ENCODE assay signal across 8 cellular contexts in genomic region chr4:173301518-173302201, GRCh38. TPM values are rescaled to one million over a fixed set of nuclear protein-coding genes. Genes with fewer than 3 reads are reported as not detected.
DNase-seq lines count a peak whose midpoint lies in the region; ATAC-seq, FAIRE-seq and TF ChIP-seq lines count a peak whose summit lies in the region.

No MANE protein-coding gene starts in this region.

- H3K36me3 ChIP-seq in PC-3 (ENCODE audit: low read depth, low read length) (peaks cover 6% of the 10 kb centered on the region; the same call in 1 of the 2 replicates), pancreas (peaks cover 0 to 7% (median 0%) of the 10 kb centered on the region in 3 donors)

- intact Hi-C loops in PC-3 (cut with micrococcal nuclease) = no loop called here
- intact Hi-C loops in pancreas (cut with DNase I) = no loop called here

- DNase-seq in activated CD4-positive, CD25-positive, alpha-beta regulatory T cell treated with anti-CD3 and anti-CD28 coated beads, Interleukin-2, amount 50 U/mL, for 72 hours = no peak
- DNase-seq in HCEC 1CT (peak; percentile 37), PC-3 (peak; percentile 52), erythroblast (lab: John Stamatoyannopoulos, UW) (peak; percentile 41 to 63), pancreas (no peak), NCI-H146 (lab: John Stamatoyannopoulos, UW) (no peak)
- no peak for DNase-seq in stimulated activated CD4-positive, alpha-beta T cell treated with anti-CD3 and anti-CD28 coated beads, Interleukin-15, amount 100 ng/mL, for 24 hours

- TF ChIP-seq CTCF in PC-3 (conservative IDR thresholded peaks at IDR 0.05; ENCODE audit: low read depth, low read length) (peak; percentile 78), pancreas (IDR thresholded peaks at IDR 0.05) (peak; percentile 30 to 71 (median 52))

- H3F3A ChIP-seq in PC-3 (ENCODE audit: low read length, unreplicated experiment) = no peaks in the 10 kb centered on the region

- H3K9ac ChIP-seq in PC-3 (ENCODE audit: low read length) = no peak overlapping the region

- H3K4me1 ChIP-seq in PC-3 (ENCODE audit: insufficient read depth, low read length) (peaks cover 4% of the 10 kb centered on the region; the same call in 1 of the 2 replicates), pancreas (peaks cover 0 to 5% (median 0%) of the 10 kb centered on the region in 3 donors)

- H3K79me2 ChIP-seq in PC-3 (ENCODE audit: low read length) = no peaks in the 10 kb centered on the region

- no TSS peak for BruUV-seq in PC-3 (replicated peaks; lab: Mats Ljungman, UMichigan)

- no peak for FAIRE-seq in pancreas (lab: Jason Lieb, UNC)

- no peak for TF ChIP-seq POLR2A in erythroblast (IDR thresholded peaks at IDR 0.05; ENCODE audit: low read length)

- no peaks in the 10 kb centered on the region for H3K27me3 ChIP-seq in PC-3 (ENCODE audit: low read length)
- no peaks in the 10 kb centered on the region for H3K27me3 ChIP-seq in pancreas

- H3K27ac ChIP-seq in PC-3 (ENCODE audit: low read length) = no peak overlapping the region
- no peak overlapping the region for H3K27ac ChIP-seq in pancreas

- no peaks in the 10 kb centered on the region for H3K9me3 ChIP-seq in PC-3 (ENCODE audit: low read length)
- no peaks in the 10 kb centered on the region for H3K9me3 ChIP-seq in pancreas

- no peaks in the 10 kb centered on the region for H4K20me1 ChIP-seq in PC-3 (ENCODE audit: low read length)

- POLR2A ChIA-PET in PC-3 (lab: Charles Lee; ENCODE audit: unreplicated experiment) = interaction anchor here (0.5 kb wide), 3 partner anchors 281 to 493 kb away, joined by 3 to 5 read pairs (median 4); no protein-coding TSS in a partner anchor

- ATAC-seq in activated CD4-positive, CD25-positive, alpha-beta regulatory T cell treated with anti-CD3 and anti-CD28 coated beads, Interleukin-2, amount 50 U/mL, for 24 hours = peak; percentile 48 to 76
- ATAC-seq in PC-3 (peak; percentile 68), pancreas (peak; percentile 54 to 76 (median 62))

- H3K4me3 ChIP-seq in PC-3 (ENCODE audit: low read length) = no peak overlapping the region
- no peak overlapping the region for H3K4me3 ChIP-seq in pancreas

- H3K9me2 ChIP-seq in PC-3 (replicated peaks; ENCODE audit: low read length) = no peaks in the 10 kb centered on the region

- CTCF ChIA-PET in PC-3 (lab: Charles Lee) = interaction anchor here (0.5 to 1.9 kb wide), 11 partner anchors 18 to 288 kb away, joined by 3 to 10 read pairs (median 3); partner anchors contain the start of gene SAP30

- no peak overlapping the region for H2AFZ ChIP-seq in PC-3 (ENCODE audit: low read length)

- no peak overlapping the region for H3K4me2 ChIP-seq in PC-3 (ENCODE audit: low read length)

- WGBS in pancreas, 2 donors = 22 to 23% methylated on average over 5 of the region's 5 CpGs

RNA-seq across cellular contexts. Expression of gene HMGB2, which starts 32.5 kb away (rescaled TPM):
- total RNA-seq in PC-3 (2014; rRNA removed) (111 and 139 TPM in 2 replicates), pancreas (10 to 100 TPM in 2 of 6 donors, 1 to 10 TPM in 4; 4.0 to 15.0 (median 9.3) TPM)
- polyA plus RNA-seq in pancreas = 10 to 100 TPM; 28.2 to 29.0 TPM

Comparison
In these comparisons a context has a peak if more than half of its experiments do, and no peak if none do; other contexts are left out.
1. DNase-seq: peak in HCEC 1CT (single experiment), PC-3 (single experiment) and erythroblast (2 of 2); none in activated CD4-positive, CD25-positive, alpha-beta regulatory T cell treated with anti-CD3 and anti-CD28 coated beads, Interleukin-2, amount 50 U/mL, for 72 hours (single experiment), pancreas (0 of 6), stimulated activated CD4-positive, alpha-beta T cell treated with anti-CD3 and anti-CD28 coated beads, Interleukin-15, amount 100 ng/mL, for 24 hours (single experiment) and NCI-H146 (single experiment).
2. Peak in every context shown above with its lines, with median percentiles within 50 percentile points of each other: ATAC-seq.